In the genomic region with DNA sequence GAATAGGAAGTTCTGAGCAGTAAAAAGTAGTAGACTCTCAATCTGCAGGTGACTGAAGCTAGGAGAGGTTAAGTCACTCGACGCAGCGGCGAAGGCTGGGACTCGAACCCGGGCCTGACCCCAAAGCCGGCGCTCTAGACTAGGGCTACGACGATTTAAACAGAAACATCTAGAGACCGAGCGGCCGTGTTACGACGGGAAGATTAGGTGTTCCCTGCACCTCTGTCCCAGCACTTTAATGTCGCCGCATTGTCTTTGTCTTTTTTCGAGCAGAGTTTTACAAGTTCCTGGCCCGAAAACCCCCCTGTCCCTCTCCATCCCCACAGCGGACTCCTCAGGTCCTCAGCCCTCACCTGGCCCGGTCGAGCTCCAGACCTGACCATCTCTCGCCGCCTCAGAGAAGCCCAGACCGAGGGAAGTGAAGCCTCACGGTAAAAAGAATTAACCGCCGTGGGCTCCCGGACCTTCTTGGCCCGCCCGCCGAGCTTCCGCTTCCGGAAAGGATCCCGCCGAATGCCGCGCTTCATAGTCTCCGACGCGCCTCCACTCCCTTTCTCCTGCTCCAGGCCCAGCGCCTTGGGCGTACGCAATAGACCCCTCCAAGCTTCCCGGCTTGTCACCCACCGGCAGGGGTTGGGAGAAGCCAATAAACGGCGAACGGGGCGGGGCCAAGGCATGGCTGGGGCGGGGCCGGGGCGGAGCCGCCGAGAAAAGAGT, we compare ENCODE assay signal across 1 cellular context.
TF ChIP-seq lines count a peak whose summit lies in the region.

TSS of gene CCDC14 (minus strand) at position 439 of the 717 bp plus-strand sequence. CDS start at position 383, 56 bp downstream.

TF ChIP-seq in HepG2, 621 proteins besides CTCF, POLR2A, EP300 and RAD21 (continued from another document and continues in another):
- TF ChIP-seq ZFP91 (CRISPR knock-in tag; IDR thresholded peaks at IDR 0.05; ENCODE audit: borderline replicate concordance) = peak; percentile 65; the same call in 1 of the 2 replicates
- peak; percentile 53; the same call in 1 of the 2 replicates for TF ChIP-seq GMEB1 (CRISPR knock-in tag; IDR thresholded peaks at IDR 0.05; ENCODE audit: borderline replicate concordance)
- TF ChIP-seq ZNF496 (CRISPR knock-in tag; IDR thresholded peaks at IDR 0.05; ENCODE audit: insufficient replicate concordance) = no peak
- no peak for TF ChIP-seq NFATC3 (CRISPR knock-in tag; IDR thresholded peaks at IDR 0.05)
- TF ChIP-seq SIX1 (CRISPR knock-in tag; IDR thresholded peaks at IDR 0.05; ENCODE audit: borderline replicate concordance) = no peak
- no peak for TF ChIP-seq SNAPC4 (CRISPR knock-in tag; IDR thresholded peaks at IDR 0.05)
- TF ChIP-seq TARDBP (CRISPR knock-in tag; IDR thresholded peaks at IDR 0.05) = peak; percentile 17; the same call in 1 of the 2 replicates
- TF ChIP-seq IRF9 (CRISPR knock-in tag; IDR thresholded peaks at IDR 0.05; ENCODE audit: borderline replicate concordance) = no peak
- no peak for TF ChIP-seq NR1H2 (CRISPR knock-in tag; IDR thresholded peaks at IDR 0.05; ENCODE audit: borderline replicate concordance, low read depth)
- TF ChIP-seq CENPT (CRISPR knock-in tag; IDR thresholded peaks at IDR 0.05; ENCODE audit: low read depth) = no peak
- TF ChIP-seq MNT (IDR thresholded peaks at IDR 0.05) = no peak
- no peak for TF ChIP-seq ZFP36 (IDR thresholded peaks at IDR 0.05; ENCODE audit: borderline replicate concordance, low read depth, low read length, partially characterized antibody)
- no peak for TF ChIP-seq NR0B2 (CRISPR knock-in tag; IDR thresholded peaks at IDR 0.05)
- no peak for TF ChIP-seq KDM1A (CRISPR knock-in tag; IDR thresholded peaks at IDR 0.05)
- TF ChIP-seq, protein P1, sequence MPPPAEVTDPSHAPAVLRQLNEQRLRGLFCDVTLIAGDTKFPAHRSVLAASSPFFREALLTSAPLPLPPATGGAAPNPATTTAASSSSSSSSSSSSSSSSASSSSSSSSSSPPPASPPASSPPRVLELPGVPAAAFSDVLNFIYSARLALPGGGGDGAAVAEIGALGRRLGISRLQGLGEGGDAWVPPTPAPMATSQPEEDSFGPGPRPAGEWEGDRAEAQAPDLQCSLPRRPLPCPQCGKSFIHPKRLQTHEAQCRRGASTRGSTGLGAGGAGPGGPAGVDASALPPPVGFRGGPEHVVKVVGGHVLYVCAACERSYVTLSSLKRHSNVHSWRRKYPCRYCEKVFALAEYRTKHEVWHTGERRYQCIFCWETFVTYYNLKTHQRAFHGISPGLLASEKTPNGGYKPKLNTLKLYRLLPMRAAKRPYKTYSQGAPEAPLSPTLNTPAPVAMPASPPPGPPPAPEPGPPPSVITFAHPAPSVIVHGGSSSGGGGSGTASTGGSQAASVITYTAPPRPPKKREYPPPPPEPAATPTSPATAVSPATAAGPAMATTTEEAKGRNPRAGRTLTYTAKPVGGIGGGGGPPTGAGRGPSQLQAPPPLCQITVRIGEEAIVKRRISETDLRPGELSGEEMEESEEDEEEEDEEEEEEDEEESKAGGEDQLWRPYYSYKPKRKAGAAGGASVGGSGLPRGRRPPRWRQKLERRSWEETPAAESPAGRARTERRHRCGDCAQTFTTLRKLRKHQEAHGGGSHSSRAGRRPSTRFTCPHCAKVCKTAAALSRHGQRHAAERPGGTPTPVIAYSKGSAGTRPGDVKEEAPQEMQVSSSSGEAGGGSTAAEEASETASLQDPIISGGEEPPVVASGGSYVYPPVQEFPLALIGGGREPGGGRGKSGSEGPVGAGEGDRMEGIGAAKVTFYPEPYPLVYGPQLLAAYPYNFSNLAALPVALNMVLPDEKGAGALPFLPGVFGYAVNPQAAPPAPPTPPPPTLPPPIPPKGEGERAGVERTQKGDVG (CRISPR knock-in tag; IDR thresholded peaks at IDR 0.05; ENCODE audit: borderline replicate concordance) = peak; percentile 39; the same call in 1 of the 2 replicates
- TF ChIP-seq GLI4 (CRISPR knock-in tag; IDR thresholded peaks at IDR 0.05; ENCODE audit: borderline replicate concordance) = no peak
- TF ChIP-seq MLLT10 (CRISPR knock-in tag; IDR thresholded peaks at IDR 0.05) = no peak
- TF ChIP-seq JARID2 (CRISPR knock-in tag; IDR thresholded peaks at IDR 0.05; ENCODE audit: insufficient replicate concordance) = no peak
- TF ChIP-seq KLF11 (CRISPR knock-in tag; IDR thresholded peaks at IDR 0.05) = no peak
- TF ChIP-seq FIP1L1 (IDR thresholded peaks at IDR 0.05; ENCODE audit: borderline replicate concordance, insufficient read depth, low read depth, low read length) = no peak
- no peak for TF ChIP-seq ZNF180 (CRISPR knock-in tag; IDR thresholded peaks at IDR 0.05; ENCODE audit: borderline replicate concordance, low read depth)
- TF ChIP-seq, protein P2, sequence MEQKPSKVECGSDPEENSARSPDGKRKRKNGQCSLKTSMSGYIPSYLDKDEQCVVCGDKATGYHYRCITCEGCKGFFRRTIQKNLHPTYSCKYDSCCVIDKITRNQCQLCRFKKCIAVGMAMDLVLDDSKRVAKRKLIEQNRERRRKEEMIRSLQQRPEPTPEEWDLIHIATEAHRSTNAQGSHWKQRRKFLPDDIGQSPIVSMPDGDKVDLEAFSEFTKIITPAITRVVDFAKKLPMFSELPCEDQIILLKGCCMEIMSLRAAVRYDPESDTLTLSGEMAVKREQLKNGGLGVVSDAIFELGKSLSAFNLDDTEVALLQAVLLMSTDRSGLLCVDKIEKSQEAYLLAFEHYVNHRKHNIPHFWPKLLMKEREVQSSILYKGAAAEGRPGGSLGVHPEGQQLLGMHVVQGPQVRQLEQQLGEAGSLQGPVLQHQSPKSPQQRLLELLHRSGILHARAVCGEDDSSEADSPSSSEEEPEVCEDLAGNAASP (CRISPR knock-in tag; IDR thresholded peaks at IDR 0.05; ENCODE audit: borderline replicate concordance) = peak; percentile 37; the same call in 1 of the 2 replicates
- no peak for TF ChIP-seq ZNF776 (CRISPR knock-in tag; IDR thresholded peaks at IDR 0.05)
- TF ChIP-seq ZNF552 (CRISPR knock-in tag; IDR thresholded peaks at IDR 0.05; ENCODE audit: borderline replicate concordance) = no peak
- no peak for TF ChIP-seq ZSCAN31 (CRISPR knock-in tag; IDR thresholded peaks at IDR 0.05; ENCODE audit: low read depth)
- no peak for TF ChIP-seq ZNF468 (CRISPR knock-in tag; IDR thresholded peaks at IDR 0.05)
- 0 out of 2 replicates have a peak, but pooled peaks have one; percentile 25 for TF ChIP-seq KDM3A (CRISPR knock-in tag; IDR thresholded peaks at IDR 0.05; ENCODE audit: low read depth)
- no peak for TF ChIP-seq ZHX1 (CRISPR knock-in tag; IDR thresholded peaks at IDR 0.05; ENCODE audit: low read depth)
- TF ChIP-seq ELK4 (CRISPR knock-in tag; IDR thresholded peaks at IDR 0.05; ENCODE audit: borderline replicate concordance) = no peak; the same call in 1 of the 2 replicates
